In the genomic region with DNA sequence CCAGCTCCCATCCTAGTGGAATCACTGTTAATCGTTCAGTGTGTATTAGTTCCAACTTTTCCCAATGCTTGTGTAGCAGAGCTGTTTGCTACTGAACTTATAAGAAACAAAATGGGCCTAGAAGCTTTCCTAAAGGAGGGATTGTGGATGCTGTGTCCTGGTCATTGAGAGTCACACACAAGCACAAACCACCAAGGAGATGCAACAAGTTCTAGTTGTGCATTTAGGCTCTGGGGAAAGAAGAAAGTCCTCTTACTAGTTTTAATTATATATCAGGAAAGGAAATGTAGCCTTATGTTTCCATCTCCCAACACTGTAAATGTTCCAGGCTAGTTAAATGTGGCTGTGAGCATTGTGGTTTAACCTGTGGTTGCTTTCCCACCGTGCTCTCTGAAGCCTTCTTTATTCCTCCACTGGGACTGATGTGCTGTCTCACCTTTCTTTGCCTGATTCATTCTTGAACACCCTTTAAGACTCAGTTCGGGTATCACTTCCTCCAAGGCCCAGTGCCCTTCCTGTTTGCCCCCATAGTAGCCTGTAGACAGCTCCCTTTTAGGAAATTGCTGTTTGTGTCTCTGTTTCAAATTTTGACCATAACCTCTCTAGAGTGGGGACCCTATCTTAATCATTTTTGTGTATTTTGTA, we compare ENCODE assay signal across 1 cellular context.
TF ChIP-seq lines count a peak whose summit lies in the region.

No MANE protein-coding gene starts in this region.

TF ChIP-seq in WTC11, 78 proteins besides CTCF, POLR2A, EP300 and RAD21 (continued from another document):
- TF ChIP-seq, protein P1, sequence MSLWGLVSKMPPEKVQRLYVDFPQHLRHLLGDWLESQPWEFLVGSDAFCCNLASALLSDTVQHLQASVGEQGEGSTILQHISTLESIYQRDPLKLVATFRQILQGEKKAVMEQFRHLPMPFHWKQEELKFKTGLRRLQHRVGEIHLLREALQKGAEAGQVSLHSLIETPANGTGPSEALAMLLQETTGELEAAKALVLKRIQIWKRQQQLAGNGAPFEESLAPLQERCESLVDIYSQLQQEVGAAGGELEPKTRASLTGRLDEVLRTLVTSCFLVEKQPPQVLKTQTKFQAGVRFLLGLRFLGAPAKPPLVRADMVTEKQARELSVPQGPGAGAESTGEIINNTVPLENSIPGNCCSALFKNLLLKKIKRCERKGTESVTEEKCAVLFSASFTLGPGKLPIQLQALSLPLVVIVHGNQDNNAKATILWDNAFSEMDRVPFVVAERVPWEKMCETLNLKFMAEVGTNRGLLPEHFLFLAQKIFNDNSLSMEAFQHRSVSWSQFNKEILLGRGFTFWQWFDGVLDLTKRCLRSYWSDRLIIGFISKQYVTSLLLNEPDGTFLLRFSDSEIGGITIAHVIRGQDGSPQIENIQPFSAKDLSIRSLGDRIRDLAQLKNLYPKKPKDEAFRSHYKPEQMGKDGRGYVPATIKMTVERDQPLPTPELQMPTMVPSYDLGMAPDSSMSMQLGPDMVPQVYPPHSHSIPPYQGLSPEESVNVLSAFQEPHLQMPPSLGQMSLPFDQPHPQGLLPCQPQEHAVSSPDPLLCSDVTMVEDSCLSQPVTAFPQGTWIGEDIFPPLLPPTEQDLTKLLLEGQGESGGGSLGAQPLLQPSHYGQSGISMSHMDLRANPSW (CRISPR knock-in tag; conservative IDR thresholded peaks at IDR 0.05; ENCODE audit: low read depth), result no peak
